ENCODE assay signal across 8 cellular contexts in the genomic region with DNA sequence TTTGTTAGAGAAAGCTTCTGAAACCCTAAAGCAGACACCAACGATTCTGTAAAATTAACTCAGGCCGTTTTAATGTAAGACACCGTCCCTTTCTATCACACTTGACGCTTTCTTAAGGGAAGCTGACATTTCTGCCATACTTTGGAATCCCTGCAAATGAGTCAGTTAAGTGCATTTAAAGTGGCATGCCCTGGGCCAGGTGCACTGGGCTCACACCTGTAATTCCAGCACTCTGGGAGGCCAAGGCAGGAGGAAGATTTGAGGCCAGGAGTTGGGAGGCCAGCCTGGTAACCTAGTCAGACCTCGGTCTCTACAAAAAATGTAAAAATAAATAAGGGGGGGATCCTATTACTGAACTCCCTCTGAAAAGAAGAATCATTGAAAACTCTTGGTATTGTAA. TPM values are rescaled to one million over a fixed set of nuclear protein-coding genes. Genes with fewer than 3 reads are reported as not detected.
DNase-seq lines count a peak whose midpoint lies in the region; ATAC-seq and TF ChIP-seq lines count a peak whose summit lies in the region.

No MANE protein-coding gene starts in this region.

- H3K27me3 Mint-ChIP-seq in CD8-positive, alpha-beta T cell (ENCODE audit: low read depth) = no peaks in the 10 kb centered on the region
- peaks cover 13% of the 10 kb centered on the region for H3K27me3 Mint-ChIP-seq in glutamatergic neuron (ENCODE audit: unreplicated experiment)

- TF ChIP-seq POLR2A in gastrocnemius medialis (IDR thresholded peaks at IDR 0.05) = no peak

- H3K36me3 Mint-ChIP-seq in CD8-positive, alpha-beta T cell = peaks cover 29% of the 10 kb centered on the region
- H3K36me3 Mint-ChIP-seq in glutamatergic neuron (ENCODE audit: unreplicated experiment) = no peaks in the 10 kb centered on the region

- intact Hi-C loops in CD8-positive, alpha-beta T cell (cut with DNase I, micrococcal nuclease) = loop anchor here (2.0 to 5.0 kb wide), 2 partner anchors 41 to 124 kb away; no protein-coding TSS in a partner anchor
- intact Hi-C loops in gastrocnemius medialis (cut with DNase I; ENCODE audit: low total_unique reads) = loop anchor here (2.0 kb wide), 2 partner anchors 32 to 72 kb away; no protein-coding TSS in a partner anchor

- POLR2A ChIA-PET in CD8-positive, alpha-beta T cell (lab: Charles Lee) = interaction anchor here (0.9 to 1.3 kb wide), 3 partner anchors 11 to 67 kb away, joined by 3 read pairs; no protein-coding TSS in a partner anchor

- peaks cover 32% of the 10 kb centered on the region for H3K4me1 Mint-ChIP-seq in CD8-positive, alpha-beta T cell (ENCODE audit: low read depth)
- H3K4me1 Mint-ChIP-seq in glutamatergic neuron (ENCODE audit: low read depth, unreplicated experiment) = peaks cover 6% of the 10 kb centered on the region

- no peaks in the 10 kb centered on the region for H3K9me3 ChIP-seq in CD8-positive, alpha-beta T cell (ENCODE audit: low read length)
- no peaks in the 10 kb centered on the region for H3K9me3 ChIP-seq in gastrocnemius medialis

- peaks cover 42% of the 10 kb centered on the region for H3K4me1 ChIP-seq in CD8-positive, alpha-beta T cell (ENCODE audit: insufficient read depth, low read length)
- H3K4me1 ChIP-seq in gastrocnemius medialis = peaks cover 38 to 46% of the 10 kb centered on the region in 2 donors

- H3K36me3 ChIP-seq in CD8-positive, alpha-beta T cell (ENCODE audit: insufficient read depth, low read length) = no peaks in the 10 kb centered on the region
- no peaks in the 10 kb centered on the region for H3K36me3 ChIP-seq in gastrocnemius medialis

- no peak for ATAC-seq in CD8-positive, alpha-beta T cell
- ATAC-seq in SK-N-SH treated with all-trans-retinoic acid at 6 μM for 48 hours (no peak), gastrocnemius medialis (no peak)

- in situ Hi-C loops in gastrocnemius medialis (cut with MboI; ENCODE audit: low sequenced_read_pairs in 4 of 4) = loop anchor here in 1 of 4 donors (25.0 kb wide), 1 partner anchor 111 kb away; no protein-coding TSS in a partner anchor

- H3K27ac ChIP-seq in CD8-positive, alpha-beta T cell (ENCODE audit: low read depth, low read length) = no peak overlapping the region
- peak overlapping the region; percentile 92 to 99 (median 99) for H3K27ac ChIP-seq in gastrocnemius medialis

- H3K4me3 Mint-ChIP-seq in CD8-positive, alpha-beta T cell = no peak overlapping the region
- peak overlapping the region; percentile 15 for H3K4me3 Mint-ChIP-seq in glutamatergic neuron (ENCODE audit: unreplicated experiment)

- H3K9me3 Mint-ChIP-seq in CD8-positive, alpha-beta T cell = no peaks in the 10 kb centered on the region
- peaks cover 17% of the 10 kb centered on the region for H3K9me3 Mint-ChIP-seq in glutamatergic neuron (ENCODE audit: unreplicated experiment)

- CTCF ChIA-PET in CD8-positive, alpha-beta T cell (lab: Charles Lee) = interaction anchor here (1.3 to 1.4 kb wide), 2 partner anchors 14 to 122 kb away, joined by 3 to 5 read pairs; no protein-coding TSS in a partner anchor

- DNase-seq in CD8-positive, alpha-beta T cell = no peak
- DNase-seq in glutamatergic neuron = no peak
- no peak for DNase-seq in gastrocnemius medialis
- DNase-seq in stimulated activated CD4-positive, alpha-beta T cell treated with anti-CD3 and anti-CD28 coated beads, Interleukin-4, amount 100 ng/mL, for 24 hours = no peak
- DNase-seq in stimulated activated naive CD4-positive, alpha-beta T cell treated with Interleukin-2 at 50 U/mL for 16 hours (lab: John Stamatoyannopoulos, UW) = no peak
- no peak for DNase-seq in stimulated activated CD4-positive, alpha-beta T cell treated with anti-CD3 and anti-CD28 coated beads, Interleukin-2, amount 100 ng/mL, for 48 hours
- no peak for DNase-seq in effector CD4-positive, alpha-beta T cell

- no peak for TF ChIP-seq CTCF in CD8-positive, alpha-beta T cell (IDR thresholded peaks at IDR 0.05)
- TF ChIP-seq CTCF in glutamatergic neuron (IDR thresholded peaks at IDR 0.05; ENCODE audit: partially characterized antibody, unreplicated experiment) = no peak
- no peak for TF ChIP-seq CTCF in gastrocnemius medialis (IDR thresholded peaks at IDR 0.05 in 4 of 5, conservative IDR thresholded peaks at IDR 0.05 in 1 of 5)

- H3K27me3 ChIP-seq in CD8-positive, alpha-beta T cell (ENCODE audit: insufficient read depth, low read length) = no peaks in the 10 kb centered on the region
- no peaks in the 10 kb centered on the region for H3K27me3 ChIP-seq in gastrocnemius medialis

- H3K27ac Mint-ChIP-seq in CD8-positive, alpha-beta T cell = no peak overlapping the region
- no peak overlapping the region for H3K27ac Mint-ChIP-seq in glutamatergic neuron (ENCODE audit: unreplicated experiment)

- peak overlapping the region; percentile 83 for H3K4me3 ChIP-seq in CD8-positive, alpha-beta T cell (ENCODE audit: low read depth, low read length)
- peak overlapping the region in 3 of 4 donors; percentile 81 to 90 (median 81) for H3K4me3 ChIP-seq in gastrocnemius medialis

TF ChIP-seq in SK-N-SH treated with all-trans-retinoic acid at 6 μM for 48 hours, 23 proteins besides CTCF, POLR2A, EP300 and RAD21:
- TF ChIP-seq, protein P1, sequence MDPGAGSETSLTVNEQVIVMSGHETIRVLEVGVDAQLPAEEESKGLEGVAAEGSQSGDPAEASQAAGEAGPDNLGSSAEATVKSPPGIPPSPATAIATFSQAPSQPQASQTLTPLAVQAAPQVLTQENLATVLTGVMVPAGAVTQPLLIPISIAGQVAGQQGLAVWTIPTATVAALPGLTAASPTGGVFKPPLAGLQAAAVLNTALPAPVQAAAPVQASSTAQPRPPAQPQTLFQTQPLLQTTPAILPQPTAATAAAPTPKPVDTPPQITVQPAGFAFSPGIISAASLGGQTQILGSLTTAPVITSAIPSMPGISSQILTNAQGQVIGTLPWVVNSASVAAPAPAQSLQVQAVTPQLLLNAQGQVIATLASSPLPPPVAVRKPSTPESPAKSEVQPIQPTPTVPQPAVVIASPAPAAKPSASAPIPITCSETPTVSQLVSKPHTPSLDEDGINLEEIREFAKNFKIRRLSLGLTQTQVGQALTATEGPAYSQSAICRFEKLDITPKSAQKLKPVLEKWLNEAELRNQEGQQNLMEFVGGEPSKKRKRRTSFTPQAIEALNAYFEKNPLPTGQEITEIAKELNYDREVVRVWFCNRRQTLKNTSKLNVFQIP (CRISPR knock-in tag; IDR thresholded peaks at IDR 0.05; ENCODE audit: borderline replicate concordance, low read depth) = 0 out of 2 replicates have a peak, but pooled peaks have one; percentile 32
- TF ChIP-seq, protein P2, sequence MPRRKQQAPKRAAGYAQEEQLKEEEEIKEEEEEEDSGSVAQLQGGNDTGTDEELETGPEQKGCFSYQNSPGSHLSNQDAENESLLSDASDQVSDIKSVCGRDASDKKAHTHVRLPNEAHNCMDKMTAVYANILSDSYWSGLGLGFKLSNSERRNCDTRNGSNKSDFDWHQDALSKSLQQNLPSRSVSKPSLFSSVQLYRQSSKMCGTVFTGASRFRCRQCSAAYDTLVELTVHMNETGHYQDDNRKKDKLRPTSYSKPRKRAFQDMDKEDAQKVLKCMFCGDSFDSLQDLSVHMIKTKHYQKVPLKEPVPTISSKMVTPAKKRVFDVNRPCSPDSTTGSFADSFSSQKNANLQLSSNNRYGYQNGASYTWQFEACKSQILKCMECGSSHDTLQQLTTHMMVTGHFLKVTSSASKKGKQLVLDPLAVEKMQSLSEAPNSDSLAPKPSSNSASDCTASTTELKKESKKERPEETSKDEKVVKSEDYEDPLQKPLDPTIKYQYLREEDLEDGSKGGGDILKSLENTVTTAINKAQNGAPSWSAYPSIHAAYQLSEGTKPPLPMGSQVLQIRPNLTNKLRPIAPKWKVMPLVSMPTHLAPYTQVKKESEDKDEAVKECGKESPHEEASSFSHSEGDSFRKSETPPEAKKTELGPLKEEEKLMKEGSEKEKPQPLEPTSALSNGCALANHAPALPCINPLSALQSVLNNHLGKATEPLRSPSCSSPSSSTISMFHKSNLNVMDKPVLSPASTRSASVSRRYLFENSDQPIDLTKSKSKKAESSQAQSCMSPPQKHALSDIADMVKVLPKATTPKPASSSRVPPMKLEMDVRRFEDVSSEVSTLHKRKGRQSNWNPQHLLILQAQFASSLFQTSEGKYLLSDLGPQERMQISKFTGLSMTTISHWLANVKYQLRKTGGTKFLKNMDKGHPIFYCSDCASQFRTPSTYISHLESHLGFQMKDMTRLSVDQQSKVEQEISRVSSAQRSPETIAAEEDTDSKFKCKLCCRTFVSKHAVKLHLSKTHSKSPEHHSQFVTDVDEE (CRISPR knock-in tag; IDR thresholded peaks at IDR 0.05) = no peak
- no peak for TF ChIP-seq SNAI2 (CRISPR knock-in tag; IDR thresholded peaks at IDR 0.05)
- TF ChIP-seq ESRRG (CRISPR knock-in tag; IDR thresholded peaks at IDR 0.05) = no peak
- TF ChIP-seq, protein P3, sequence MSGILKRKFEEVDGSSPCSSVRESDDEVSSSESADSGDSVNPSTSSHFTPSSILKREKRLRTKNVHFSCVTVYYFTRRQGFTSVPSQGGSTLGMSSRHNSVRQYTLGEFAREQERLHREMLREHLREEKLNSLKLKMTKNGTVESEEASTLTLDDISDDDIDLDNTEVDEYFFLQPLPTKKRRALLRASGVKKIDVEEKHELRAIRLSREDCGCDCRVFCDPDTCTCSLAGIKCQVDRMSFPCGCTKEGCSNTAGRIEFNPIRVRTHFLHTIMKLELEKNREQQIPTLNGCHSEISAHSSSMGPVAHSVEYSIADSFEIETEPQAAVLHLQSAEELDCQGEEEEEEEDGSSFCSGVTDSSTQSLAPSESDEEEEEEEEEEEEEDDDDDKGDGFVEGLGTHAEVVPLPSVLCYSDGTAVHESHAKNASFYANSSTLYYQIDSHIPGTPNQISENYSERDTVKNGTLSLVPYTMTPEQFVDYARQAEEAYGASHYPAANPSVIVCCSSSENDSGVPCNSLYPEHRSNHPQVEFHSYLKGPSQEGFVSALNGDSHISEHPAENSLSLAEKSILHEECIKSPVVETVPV (CRISPR knock-in tag; IDR thresholded peaks at IDR 0.05) = no peak
- TF ChIP-seq CSDC2 (CRISPR knock-in tag; IDR thresholded peaks at IDR 0.05) = no peak
TF ChIP-seq in SK-N-SH treated with all-trans-retinoic acid at 6 μM for 48 hours: peak in this region for 1.

RNA-seq across cellular contexts. Expression of gene UBE2H, which starts 4.4 kb away (rescaled TPM):
- total RNA-seq in CD8-positive, alpha-beta T cell = 10 to 100 TPM; 53.7 to 63.6 TPM
- total RNA-seq in glutamatergic neuron (ENCODE audit: unreplicated experiment) (100 TPM), gastrocnemius medialis (100 to 1,000 TPM in 2 of 4 donors, 10 to 100 TPM in 2; 82.7 to 162 (median 103) TPM)
